Comparison of ENCODE assay signal across 2 cellular contexts in the genomic region with DNA sequence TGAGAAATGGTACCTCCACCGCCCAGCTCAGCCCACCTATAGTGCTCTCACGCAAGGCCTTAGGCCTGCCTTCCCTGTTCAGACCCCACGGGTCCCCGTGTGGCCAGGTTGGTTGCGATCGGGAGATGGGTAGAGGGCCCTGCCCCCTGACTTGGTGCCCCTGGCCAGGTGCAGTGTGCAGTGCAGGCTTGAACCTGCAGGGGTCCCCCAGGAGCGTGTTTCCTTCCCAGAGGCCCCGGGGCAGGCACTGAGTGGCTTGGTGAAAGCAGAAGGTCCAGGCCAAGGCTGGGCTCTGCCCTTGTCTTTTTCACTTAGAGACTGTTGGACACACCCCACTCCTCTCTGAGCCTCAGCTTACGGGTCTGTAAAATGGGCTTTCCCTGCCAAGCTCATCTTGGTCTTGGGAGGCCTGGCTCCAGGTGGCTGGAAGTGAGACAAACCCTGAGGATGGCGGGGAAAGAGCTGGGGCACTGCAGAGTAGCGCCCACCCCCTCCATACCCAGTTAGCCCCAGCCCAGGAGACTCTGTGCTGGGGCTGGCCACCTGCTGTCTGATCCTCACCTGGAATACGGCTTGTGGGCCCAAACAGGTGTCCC.
A peak's percentile ranks its signal among the peaks of the same experiment; 100 is the strongest.
TF ChIP-seq lines count a peak whose summit lies in the region.

No MANE protein-coding gene starts in this region.

TF ChIP-seq in SK-N-SH, 30 proteins besides CTCF, POLR2A, EP300 and RAD21:
- no peak for TF ChIP-seq FOXJ3 (CRISPR knock-in tag; IDR thresholded peaks at IDR 0.05)
- no peak for TF ChIP-seq TCF12 (IDR thresholded peaks at IDR 0.05)
- no peak for TF ChIP-seq GABPA (IDR thresholded peaks at IDR 0.05; ENCODE audit: low read depth)
- no peak for TF ChIP-seq RXRA (IDR thresholded peaks at IDR 0.05; ENCODE audit: borderline replicate concordance, low read depth)
- no peak for TF ChIP-seq GATA2 (CRISPR knock-in tag; IDR thresholded peaks at IDR 0.05)
- TF ChIP-seq, protein P1, sequence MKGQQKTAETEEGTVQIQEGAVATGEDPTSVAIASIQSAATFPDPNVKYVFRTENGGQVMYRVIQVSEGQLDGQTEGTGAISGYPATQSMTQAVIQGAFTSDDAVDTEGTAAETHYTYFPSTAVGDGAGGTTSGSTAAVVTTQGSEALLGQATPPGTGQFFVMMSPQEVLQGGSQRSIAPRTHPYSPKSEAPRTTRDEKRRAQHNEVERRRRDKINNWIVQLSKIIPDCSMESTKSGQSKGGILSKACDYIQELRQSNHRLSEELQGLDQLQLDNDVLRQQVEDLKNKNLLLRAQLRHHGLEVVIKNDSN (IDR thresholded peaks at IDR 0.05; ENCODE audit: borderline replicate concordance, low read depth), result no peak
- TF ChIP-seq ELF1 (IDR thresholded peaks at IDR 0.05), result no peak
- TF ChIP-seq POLR2AphosphoS5 (IDR thresholded peaks at IDR 0.05; ENCODE audit: low read depth, low read length), result no peak
- TF ChIP-seq NRF1 (IDR thresholded peaks at IDR 0.05; ENCODE audit: low read depth, low read length), result no peak
- no peak for TF ChIP-seq TEAD4 (IDR thresholded peaks at IDR 0.05; ENCODE audit: borderline replicate concordance, insufficient read depth)
- TF ChIP-seq CHD2 (IDR thresholded peaks at IDR 0.05; ENCODE audit: low read length, partially characterized antibody), result no peak
- TF ChIP-seq MEF2A (IDR thresholded peaks at IDR 0.05; ENCODE audit: borderline replicate concordance, low read depth), result no peak
- TF ChIP-seq YY1 (IDR thresholded peaks at IDR 0.05; ENCODE audit: low read depth), result no peak
- TF ChIP-seq, protein P2, sequence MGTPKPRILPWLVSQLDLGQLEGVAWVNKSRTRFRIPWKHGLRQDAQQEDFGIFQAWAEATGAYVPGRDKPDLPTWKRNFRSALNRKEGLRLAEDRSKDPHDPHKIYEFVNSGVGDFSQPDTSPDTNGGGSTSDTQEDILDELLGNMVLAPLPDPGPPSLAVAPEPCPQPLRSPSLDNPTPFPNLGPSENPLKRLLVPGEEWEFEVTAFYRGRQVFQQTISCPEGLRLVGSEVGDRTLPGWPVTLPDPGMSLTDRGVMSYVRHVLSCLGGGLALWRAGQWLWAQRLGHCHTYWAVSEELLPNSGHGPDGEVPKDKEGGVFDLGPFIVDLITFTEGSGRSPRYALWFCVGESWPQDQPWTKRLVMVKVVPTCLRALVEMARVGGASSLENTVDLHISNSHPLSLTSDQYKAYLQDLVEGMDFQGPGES (IDR thresholded peaks at IDR 0.05; ENCODE audit: low read depth, low read length), result no peak
- no peak for TF ChIP-seq RCOR1 (IDR thresholded peaks at IDR 0.05; ENCODE audit: low read length)
- TF ChIP-seq JUND (IDR thresholded peaks at IDR 0.05), result no peak
- TF ChIP-seq, protein P3, sequence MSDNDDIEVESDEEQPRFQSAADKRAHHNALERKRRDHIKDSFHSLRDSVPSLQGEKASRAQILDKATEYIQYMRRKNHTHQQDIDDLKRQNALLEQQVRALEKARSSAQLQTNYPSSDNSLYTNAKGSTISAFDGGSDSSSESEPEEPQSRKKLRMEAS (IDR thresholded peaks at IDR 0.05; ENCODE audit: low read depth), result no peak
- no peak for TF ChIP-seq FOXM1 (IDR thresholded peaks at IDR 0.05; ENCODE audit: low read depth)
- TF ChIP-seq, protein P4, sequence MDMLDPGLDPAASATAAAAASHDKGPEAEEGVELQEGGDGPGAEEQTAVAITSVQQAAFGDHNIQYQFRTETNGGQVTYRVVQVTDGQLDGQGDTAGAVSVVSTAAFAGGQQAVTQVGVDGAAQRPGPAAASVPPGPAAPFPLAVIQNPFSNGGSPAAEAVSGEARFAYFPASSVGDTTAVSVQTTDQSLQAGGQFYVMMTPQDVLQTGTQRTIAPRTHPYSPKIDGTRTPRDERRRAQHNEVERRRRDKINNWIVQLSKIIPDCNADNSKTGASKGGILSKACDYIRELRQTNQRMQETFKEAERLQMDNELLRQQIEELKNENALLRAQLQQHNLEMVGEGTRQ (IDR thresholded peaks at IDR 0.05; ENCODE audit: borderline replicate concordance, low read depth, low read length), result no peak

TF ChIP-seq in H1, 55 proteins besides CTCF, POLR2A, EP300 and RAD21:
- no peak for TF ChIP-seq SIN3A (conservative IDR thresholded peaks at IDR 0.05 in 1 of 2, IDR thresholded peaks at IDR 0.05 in 1 of 2; ENCODE audit: low read depth in 1 of 2, low read length in 2 of 2)
- no peak for TF ChIP-seq PHF8 (conservative IDR thresholded peaks at IDR 0.05; ENCODE audit: low read depth, low read length)
- TF ChIP-seq TCF12 (IDR thresholded peaks at IDR 0.05; ENCODE audit: low read depth, low read length), result peak; percentile 77; the same call in 1 of the 2 replicates
- TF ChIP-seq HDAC2 (IDR thresholded peaks at IDR 0.05; ENCODE audit: borderline replicate concordance in 1 of 2, low read depth in 2 of 2, low read length in 2 of 2), result no peak
